8 cellular contexts compared by ENCODE assay signal in genomic region chr11:8964324-8965320, GRCh38. TPM values are rescaled to one million over a fixed set of nuclear protein-coding genes. Genes with fewer than 3 reads are reported as not detected.
A peak's percentile ranks its signal among the peaks of the same experiment; 100 is the strongest.
DNase-seq lines count a peak whose midpoint lies in the region; ATAC-seq and TF ChIP-seq lines count a peak whose summit lies in the region.

Gene TMEM9B, minus strand, starts transcription at chr11:8964442. Its CDS starts 129 bp downstream, at chr11:8964313.

- no peaks in the 10 kb centered on the region for H3K27me3 ChIP-seq in DOHH2 (ENCODE audit: control insufficient read depth, low read length)

- H3K79me2 ChIP-seq in DOHH2 (ENCODE audit: control insufficient read depth, low read length), result peaks cover 50% of the 10 kb centered on the region

- TF ChIP-seq CTCF in DOHH2 (IDR thresholded peaks at IDR 0.05; ENCODE audit: low read depth, low read length, poor library complexity, severe bottlenecking) (no peak), RWPE1 (conservative IDR thresholded peaks at IDR 0.05; ENCODE audit: low read depth) (no peak), natural killer cell (IDR thresholded peaks at IDR 0.05) (no peak)

- peak within 1 kb of the TSS; percentile 77 for H3K4me3 ChIP-seq in DOHH2 (ENCODE audit: low read length)
- H3K4me3 ChIP-seq in Jurkat, Clone E6-1 (ENCODE audit: low read length), result peak within 1 kb of the TSS; percentile 89

- DNase-seq in Jurkat, Clone E6-1 (ENCODE audit: low read depth, low spot score), result peak; percentile 69
- DNase-seq in RWPE1 (ENCODE audit: low spot score) (peak; percentile 88), fibroblast of peridontal ligament (ENCODE audit: extremely low read depth) (peak; percentile 73), natural killer cell (peak; percentile 73)
- DNase-seq in activated T-helper 9 cell treated with anti-CD3 and anti-CD28 coated beads, Interleukin-2, amount 50 U/mL, for 16 hours (ENCODE audit: low read depth), result peak; percentile 71
- DNase-seq in stimulated activated naive CD4-positive, alpha-beta T cell (lab: John Stamatoyannopoulos, UW), result peak; percentile 49 to 89 (median 71)

- peak within 1 kb of the TSS; percentile 91 to 96 for H3K27ac Mint-ChIP-seq in natural killer cell

- intact Hi-C loops in natural killer cell (cut with micrococcal nuclease), result loop anchor here (1.0 to 2.0 kb wide), 2 partner anchors 38 to 282 kb away; partner anchors contain the start of genes RPL27A and TRIM66

- no peaks in the 10 kb centered on the region for H3K36me3 Mint-ChIP-seq in natural killer cell

- peaks cover 22% of the 10 kb centered on the region for H3K4me1 ChIP-seq in DOHH2 (ENCODE audit: control insufficient read depth, low read length)

- H3K36me3 ChIP-seq in DOHH2 (ENCODE audit: control insufficient read depth, low read length), result peaks cover 7% of the 10 kb centered on the region

- H3F3A ChIP-seq in DOHH2 (ENCODE audit: control insufficient read depth, insufficient read depth), result no peaks in the 10 kb centered on the region; the same call in 1 of the 2 replicates

- H3K4me2 ChIP-seq in DOHH2 (ENCODE audit: low read length), result peak within 1 kb of the TSS; percentile 80

- H3K9me3 ChIP-seq in DOHH2 (ENCODE audit: control insufficient read depth, insufficient read depth, low read length), result no peaks in the 10 kb centered on the region

- peak within 1 kb of the TSS; percentile 95 for H3K4me3 Mint-ChIP-seq in natural killer cell

- POLR2A ChIA-PET in RWPE1 (lab: Yijun Ruan, JAX; ENCODE audit: low non-redundant PET), result interaction anchor here (0.7 kb wide), 1 partner anchor 53 kb away, joined by 3 read pairs; no protein-coding TSS in a partner anchor

- H3K4me1 Mint-ChIP-seq in natural killer cell, result peaks cover 23 to 31% of the 10 kb centered on the region in 2 donors

- ATAC-seq in GM21717 (IDR thresholded peaks at IDR 0.05; ENCODE audit: unreplicated experiment) (peak; percentile 78), natural killer cell (peak; percentile 79 to 91 (median 86))

- H3K27ac ChIP-seq in DOHH2 (ENCODE audit: low read depth, low read length) (peak within 1 kb of the TSS; percentile 45), RWPE1 (peak within 1 kb of the TSS; percentile 92)

- no peaks in the 10 kb centered on the region for H4K20me1 ChIP-seq in DOHH2 (ENCODE audit: control insufficient read depth, insufficient read depth, low read depth, low read length)

- no peaks in the 10 kb centered on the region for H3K9me3 Mint-ChIP-seq in natural killer cell

- CTCF ChIA-PET in RWPE1 (lab: Yijun Ruan, JAX), result interaction anchor here (0.6 kb wide), 1 partner anchor 1423 kb away, joined by 4 read pairs; no protein-coding TSS in a partner anchor

- H3K9me2 ChIP-seq in DOHH2 (replicated peaks; ENCODE audit: control insufficient read depth, low read length), result no peaks in the 10 kb centered on the region

- no peaks in the 10 kb centered on the region for H3K27me3 Mint-ChIP-seq in natural killer cell (ENCODE audit: low read depth in 2 of 2)

RNA-seq across cellular contexts. Expression of gene TMEM9B, which starts in this region (rescaled TPM):
- 18.5 TPM for polyA plus RNA-seq in Jurkat, Clone E6-1 (2012; ENCODE audit: insufficient read depth, insufficient read length)
- 10 to 100 TPM; 46.5 to 55.2 (median 51.4) TPM for total RNA-seq in natural killer cell

Comparison
In these comparisons a context has a peak if more than half of its experiments do, and no peak if none do; other contexts are left out.
1. Peak in every context shown above with its lines: DNase-seq, ATAC-seq, H3K4me3 ChIP-seq and H3K27ac ChIP-seq.